8 cellular contexts compared by ENCODE assay signal in the genomic region with DNA sequence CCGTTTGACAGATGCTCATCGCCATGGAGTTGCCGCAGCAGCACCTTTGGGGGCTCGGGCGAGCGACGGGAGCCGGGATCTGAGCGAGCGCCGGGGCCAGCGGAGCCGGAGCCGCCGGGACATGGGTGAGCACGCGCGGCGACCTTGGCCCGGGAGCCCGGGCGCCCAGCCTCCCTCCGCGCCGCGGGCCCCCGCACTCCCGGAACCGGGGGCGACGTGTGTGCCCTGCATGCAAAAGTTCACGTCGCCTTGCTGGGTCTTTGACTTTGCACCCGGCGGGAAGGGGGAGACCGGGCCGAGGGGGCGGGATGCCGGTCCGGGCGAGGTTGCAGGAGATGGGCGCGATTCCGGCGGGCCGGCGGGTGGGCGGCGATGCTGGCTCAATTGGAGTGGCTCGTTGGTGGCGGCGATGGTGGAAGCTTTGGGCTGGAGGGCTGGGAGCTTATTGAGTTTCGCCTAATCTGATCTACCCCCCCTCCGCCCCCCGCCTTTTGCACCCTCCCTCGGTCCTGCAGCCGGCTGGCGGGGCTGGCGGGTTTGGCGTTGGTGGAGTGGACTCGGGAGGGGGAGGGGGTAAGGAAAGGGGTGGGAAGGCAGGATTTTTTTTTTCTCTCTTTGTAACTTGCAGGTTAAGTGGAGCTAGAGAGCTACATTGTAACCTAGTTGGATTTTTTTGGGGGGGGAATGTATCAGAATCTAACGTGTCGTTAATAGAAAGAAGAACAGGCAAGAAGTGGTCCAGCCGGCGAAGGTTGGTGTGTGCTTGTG. TPM values are rescaled to one million over a fixed set of nuclear protein-coding genes. Genes with fewer than 3 reads are reported as not detected.
DNase-seq lines count a peak whose midpoint lies in the region; ATAC-seq and TF ChIP-seq lines count a peak whose summit lies in the region.

A gene (plus strand): TSS at position 618 of the 768 bp plus-strand sequence. CDS start 20,459 bp downstream, outside the sequence.

- H3K9me3 ChIP-seq in suprapubic skin = no peaks in the 10 kb centered on the region

- peak within 1 kb of the TSS; percentile 98 for H3K27ac ChIP-seq in suprapubic skin

- TF ChIP-seq POLR2A in suprapubic skin (IDR thresholded peaks at IDR 0.05) = no peak

- TF ChIP-seq CTCF in fibroblast of mammary gland (conservative IDR thresholded peaks at IDR 0.05; ENCODE audit: control insufficient read depth, insufficient read depth, low read depth, low read length) (no peak), suprapubic skin (IDR thresholded peaks at IDR 0.05) (no peak)

- H3K36me3 ChIP-seq in suprapubic skin = no peaks in the 10 kb centered on the region

- H3K4me3 ChIP-seq in fibroblast of mammary gland (ENCODE audit: control insufficient read depth, low read depth, low read length) (peak within 1 kb of the TSS; percentile 65), suprapubic skin (peak within 1 kb of the TSS; percentile 93)

- ATAC-seq in GM21390 (IDR thresholded peaks at IDR 0.05; ENCODE audit: unreplicated experiment) = peak; percentile 16
- no peak for ATAC-seq in HG03135 (IDR thresholded peaks at IDR 0.05; ENCODE audit: unreplicated experiment)

- no peak for TF ChIP-seq EP300 in suprapubic skin (IDR thresholded peaks at IDR 0.05)

- no peaks in the 10 kb centered on the region for H3K27me3 ChIP-seq in suprapubic skin

- peaks cover 46% of the 10 kb centered on the region for H3K4me1 ChIP-seq in suprapubic skin

- WGBS in suprapubic skin = 0% methylated on average over 13 of the region's 65 CpGs

- DNase-seq in CD1c-positive myeloid dendritic cell (ENCODE audit: extremely low spot score) (peak; percentile 35), NCI-H2196 (lab: John Stamatoyannopoulos, UW; ENCODE audit: unreplicated experiment) (peak; percentile 66), fibroblast of mammary gland (ENCODE audit: low read depth) (peak; percentile 68), myocyte (ENCODE audit: low read depth) (peak; percentile 49), suprapubic skin (ENCODE audit: low spot score in 2 of 2) (peak; percentile 83 to 84)
- DNase-seq in activated T-cell treated with anti-CD3 and anti-CD28 coated beads, Interleukin-2, amount 50 U/mL, for 1 hour = peak; percentile 24

RNA-seq across cellular contexts. Expression of the gene that starts here (rescaled TPM):
- total RNA-seq in myocyte = 2.2 and 3.3 TPM in 2 replicates
- 0.71 TPM for polyA plus RNA-seq in myocyte (2012)
- total RNA-seq in suprapubic skin = 10 to 100 TPM; 13.1 to 25.6 (median 17.2) TPM

Comparison
In these comparisons a context has a peak if more than half of its experiments do, and no peak if none do; other contexts are left out.
1. DNase-seq: peak in every context shown above with its lines; median percentile 84 in suprapubic skin; 68 in fibroblast of mammary gland; 66 in NCI-H2196; 49 in myocyte; 35 in CD1c-positive myeloid dendritic cell; 24 in activated T-cell treated with anti-CD3 and anti-CD28 coated beads, Interleukin-2, amount 50 U/mL, for 1 hour.